Comparison of ENCODE assay signal across 8 cellular contexts in genomic region chr7:5528071-5528814, GRCh38. TPM values are rescaled to one million over a fixed set of nuclear protein-coding genes. Genes with fewer than 3 reads are reported as not detected.
DNase-seq lines count a peak whose midpoint lies in the region; ATAC-seq and TF ChIP-seq lines count a peak whose summit lies in the region.

No MANE protein-coding gene starts in this region.

- CTCF ChIA-PET in HCT116 (lab: Charles Lee): interaction anchor here (1.0 to 1.8 kb wide), 2 partner anchors 34 to 137 kb away, joined by 3 to 4 read pairs; no protein-coding TSS in a partner anchor

- TF ChIP-seq CTCF in HCT116 (IDR thresholded peaks at IDR 0.05 in 2 of 3, conservative IDR thresholded peaks at IDR 0.05 in 1 of 3; ENCODE audit: borderline replicate concordance in 1 of 3, insufficient read depth in 1 of 3, low read depth in 2 of 3, low read length in 2 of 3) (no peak), GM13977 (IDR thresholded peaks at IDR 0.05; ENCODE audit: extremely low read depth, insufficient read depth, missing control alignments) (no peak)

- no peak for DNase-seq in HCT116 (ENCODE audit: low read depth, low spot score)
- peak; percentile 48 for DNase-seq in activated CD4-positive, alpha-beta T cell treated with anti-CD3 and anti-CD28 coated beads for 1 hour
- no peak for DNase-seq in retina
- no peak for DNase-seq in GM13977 (ENCODE audit: low spot score)

- H3K9ac ChIP-seq in HCT116 (ENCODE audit: low read length) (peak overlapping the region; percentile 99), endocrine pancreas (ENCODE audit: control insufficient read depth, insufficient read depth, low read length) (peak overlapping the region; percentile 55), muscle layer of colon (ENCODE audit: low read length) (peak overlapping the region; percentile 79)

- intact Hi-C loops in HCT116 (cut with micrococcal nuclease): no loop called here

- H3K4me1 ChIP-seq in HCT116 (ENCODE audit: control insufficient read depth in 1 of 2, insufficient read depth in 2 of 2, low read length in 2 of 2): peaks cover 20 to 54% of the 10 kb centered on the region in 2 experiments
- H3K4me1 ChIP-seq in endocrine pancreas (ENCODE audit: control insufficient read depth, insufficient read depth, low read length): no peaks in the 10 kb centered on the region
- peaks cover 23% of the 10 kb centered on the region for H3K4me1 ChIP-seq in muscle layer of colon (ENCODE audit: insufficient read depth, low read length)
- H3K4me1 ChIP-seq in urinary bladder (ENCODE audit: insufficient read depth): no peaks in the 10 kb centered on the region

- POLR2A ChIA-PET in HCT116 (lab: Charles Lee): interaction anchor here (1.4 kb wide), 1 partner anchor 68 kb away, joined by 4 read pairs; no protein-coding TSS in a partner anchor

- H3K4me2 ChIP-seq in HCT116 (ENCODE audit: low read length): peak overlapping the region; percentile 100

- H3K4me3 ChIP-seq in HCT116 (replicated peaks in 1 of 2; ENCODE audit: low read depth in 1 of 2, low read length in 2 of 2) (peak overlapping the region; percentile 77 to 89), endocrine pancreas (ENCODE audit: control insufficient read depth, insufficient read depth, low read length) (peak overlapping the region; percentile 80), muscle layer of colon (ENCODE audit: low read depth in 1 of 2, low read length in 2 of 2) (peak overlapping the region; percentile 81 to 91), urinary bladder (ENCODE audit: low read depth, low read length) (peak overlapping the region; percentile 96)

- H3K9me3 ChIP-seq in HCT116 (ENCODE audit: control insufficient read depth in 1 of 2, insufficient read depth in 1 of 2, low read depth in 1 of 2, low read length in 2 of 2) (no peaks in the 10 kb centered on the region), endocrine pancreas (ENCODE audit: control insufficient read depth, low read length) (no peaks in the 10 kb centered on the region), muscle layer of colon (ENCODE audit: low read length) (no peaks in the 10 kb centered on the region)

- H3K36me3 ChIP-seq in HCT116 (ENCODE audit: control insufficient read depth in 1 of 2, insufficient read depth in 2 of 2, low read length in 2 of 2): peaks cover 21 to 46% of the 10 kb centered on the region in 2 experiments
- peaks cover 21% of the 10 kb centered on the region for H3K36me3 ChIP-seq in endocrine pancreas (ENCODE audit: control insufficient read depth, insufficient read depth, low read length)
- H3K36me3 ChIP-seq in muscle layer of colon (ENCODE audit: insufficient read depth, low read length): peaks cover 46% of the 10 kb centered on the region
- H3K36me3 ChIP-seq in urinary bladder (ENCODE audit: insufficient read depth): no peaks in the 10 kb centered on the region

- H3K79me2 ChIP-seq in HCT116 (ENCODE audit: insufficient read depth, low read length): peaks cover 47% of the 10 kb centered on the region

- BruUV-seq in HCT116 (replicated peaks; lab: Mats Ljungman, UMichigan): no TSS peak

- in situ Hi-C loops in GM13977 (cut with MboI; ENCODE audit: low pct_unique_long_range_greater_than_20kb, low sequenced_read_pairs, unreplicated experiment): no loop called here

- no peak for ATAC-seq in HCT116
- no peak for ATAC-seq in GM19395 (IDR thresholded peaks at IDR 0.05; ENCODE audit: unreplicated experiment)

- H3K9me2 ChIP-seq in HCT116 (ENCODE audit: insufficient read depth): no peaks in the 10 kb centered on the region

- 8% methylated on average over 34 of the region's 34 CpGs for WGBS in urinary bladder

- H3K27me3 ChIP-seq in HCT116 (ENCODE audit: insufficient read depth, low read length) (no peaks in the 10 kb centered on the region), endocrine pancreas (ENCODE audit: control insufficient read depth, insufficient read depth, low read length) (no peaks in the 10 kb centered on the region), muscle layer of colon (ENCODE audit: control insufficient read depth in 1 of 2, insufficient read depth in 2 of 2, low read length in 2 of 2) (no peaks in the 10 kb centered on the region)

- RAD21 ChIA-PET in HCT116 (lab: Charles Lee; ENCODE audit: low non-redundant PET in 1 of 2, low total read pairs in 2 of 2, uncharacterized antibody in 2 of 2, unreplicated experiment in 2 of 2): no interaction called here

- H3K27ac ChIP-seq in HCT116 (ENCODE audit: low read depth, low read length) (peak overlapping the region; percentile 97), muscle layer of colon (ENCODE audit: low read depth, low read length) (peak overlapping the region; percentile 98), urinary bladder (ENCODE audit: low read depth) (peak overlapping the region; percentile 99)

- no peak for TF ChIP-seq RAD21 in HCT116 (IDR thresholded peaks at IDR 0.05; ENCODE audit: low read depth)

- H4K20me1 ChIP-seq in HCT116 (ENCODE audit: insufficient read depth): peaks cover 18% of the 10 kb centered on the region; the same call in 1 of the 2 replicates

- no peak overlapping the region for H2AFZ ChIP-seq in HCT116 (ENCODE audit: low read depth, low read length, poor library complexity, severe bottlenecking)

- TF ChIP-seq POLR2A in HCT116 (IDR thresholded peaks at IDR 0.05; ENCODE audit: borderline replicate concordance, extremely low read depth, insufficient read depth, insufficient read length): no peak

TF ChIP-seq in HCT116, 20 proteins besides CTCF, POLR2A, EP300 and RAD21:
- TF ChIP-seq CBX3 (IDR thresholded peaks at IDR 0.05; ENCODE audit: low read depth): no peak
- no peak for TF ChIP-seq ZNF274 (IDR thresholded peaks at IDR 0.05; ENCODE audit: low read depth, low read length)
- no peak for TF ChIP-seq EZH2phosphoT487 (IDR thresholded peaks at IDR 0.05; ENCODE audit: borderline replicate concordance)
- no peak for TF ChIP-seq EGR1 (IDR thresholded peaks at IDR 0.05; ENCODE audit: low read depth)
- no peak for TF ChIP-seq TCF7L2 (IDR thresholded peaks at IDR 0.05; ENCODE audit: borderline replicate concordance, extremely low read depth, insufficient read depth, insufficient read length)
- no peak for TF ChIP-seq SP1 (IDR thresholded peaks at IDR 0.05; ENCODE audit: low read depth)
- no peak for TF ChIP-seq YY1 (IDR thresholded peaks at IDR 0.05; ENCODE audit: extremely low read depth, insufficient replicate concordance, low read depth, low read length)
- no peak for TF ChIP-seq CEBPB (IDR thresholded peaks at IDR 0.05; ENCODE audit: low read depth)
- TF ChIP-seq JUND (IDR thresholded peaks at IDR 0.05): no peak
- TF ChIP-seq ELF1 (IDR thresholded peaks at IDR 0.05; ENCODE audit: borderline replicate concordance, low read depth): no peak
- TF ChIP-seq ATF3 (IDR thresholded peaks at IDR 0.05): no peak
- TF ChIP-seq POLR2AphosphoS5 (IDR thresholded peaks at IDR 0.05; ENCODE audit: low read depth, low read length): no peak
- TF ChIP-seq ZFX (IDR thresholded peaks at IDR 0.05): no peak
- no peak for TF ChIP-seq SRF (IDR thresholded peaks at IDR 0.05; ENCODE audit: low read depth)
- TF ChIP-seq MAX (IDR thresholded peaks at IDR 0.05): no peak
- no peak for TF ChIP-seq SIN3A (IDR thresholded peaks at IDR 0.05; ENCODE audit: low read depth)
- TF ChIP-seq EZH2 (IDR thresholded peaks at IDR 0.05): no peak

RNA-seq across cellular contexts. Expression of gene ACTB, which starts 2.2 kb away (rescaled TPM):
- total RNA-seq in HCT116 (2021; ENCODE audit: unreplicated experiment) (2,545 TPM), urinary bladder (1,766 TPM)
- polyA plus RNA-seq in HCT116 (2012): 2,142 and 3,054 TPM in 2 replicates
- 9,675 TPM for polyA plus RNA-seq in urinary bladder

RNA-seq across cellular contexts. Expression of gene FBXL18, which starts 14.6 kb away (rescaled TPM):
- 16.5 TPM for total RNA-seq in HCT116 (2021; ENCODE audit: unreplicated experiment)
- polyA plus RNA-seq in HCT116 (2012): 6.1 and 6.6 TPM in 2 replicates
- total RNA-seq in urinary bladder: 2.3 TPM
- polyA plus RNA-seq in urinary bladder: 4.3 TPM
